In the genomic region with DNA sequence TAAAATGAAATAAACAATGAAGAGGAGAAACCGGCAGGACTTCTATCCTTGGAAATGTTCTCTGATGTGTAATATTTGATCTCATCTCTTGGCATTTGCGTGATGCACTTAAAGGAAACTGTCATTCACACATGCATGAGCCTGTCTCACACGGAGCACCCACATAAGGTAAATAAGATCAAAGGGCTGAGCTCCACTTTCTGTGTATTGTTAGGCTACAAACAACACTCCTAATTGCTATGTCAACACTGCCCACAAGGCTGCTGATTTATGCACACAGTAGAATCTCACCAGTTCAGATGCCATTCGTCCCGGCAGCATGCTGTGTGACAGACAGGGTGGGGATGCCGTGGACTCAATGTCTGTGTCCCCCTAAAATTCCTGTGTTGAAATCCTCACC, we compare ENCODE assay signal across 7 cellular contexts. TPM values are rescaled to one million over a fixed set of nuclear protein-coding genes. Genes with fewer than 3 reads are reported as not detected.
DNase-seq lines count a peak whose midpoint lies in the region; ATAC-seq lines count a peak whose summit lies in the region.
"Not testable (repeated sequence)": the region's sequence is repeated elsewhere in the genome, so short reads cannot be mapped to it uniquely, and the experiment has no call there.

No MANE protein-coding gene starts in this region.

- POLR2A ChIA-PET in naive thymus-derived CD8-positive, alpha-beta T cell (lab: Charles Lee) = not testable (repeated sequence)

- peak; percentile 48 for ATAC-seq in activated naive CD8-positive, alpha-beta T cell treated with anti-CD3 and anti-CD28 coated beads, Interleukin-2, amount 50 U/mL, for 24 hours
- peak; percentile 82 for ATAC-seq in esophagus mucosa
- ATAC-seq in naive thymus-derived CD8-positive, alpha-beta T cell = peak; percentile 41 to 73

- not testable (repeated sequence) for H3K9me3 Mint-ChIP-seq in activated T-cell treated with anti-CD3 and anti-CD28 coated beads, Interleukin-2, amount 50 U/mL, for 24 hours; activated naive CD8-positive, alpha-beta T cell treated with anti-CD3 and anti-CD28 coated beads, Interleukin-2, amount 50 U/mL, for 24 hours; naive thymus-derived CD8-positive, alpha-beta T cell

- DNase-seq in COR-L47 (lab: John Stamatoyannopoulos, UW) = peak; percentile 8
- DNase-seq in NCI-H146 treated with DMSO at 0.1 percent for 48 hours (lab: John Stamatoyannopoulos, UW; ENCODE audit: unreplicated experiment) = peak; percentile 5
- DNase-seq in T-helper 22 cell (ENCODE audit: low read depth) = peak; percentile 11
- DNase-seq in activated T-cell treated with anti-CD3 and anti-CD28 coated beads, Interleukin-2, amount 50 U/mL, for 24 hours; activated naive CD8-positive, alpha-beta T cell treated with anti-CD3 and anti-CD28 coated beads, Interleukin-2, amount 50 U/mL, for 24 hours: not testable (repeated sequence)
- DNase-seq in naive thymus-derived CD8-positive, alpha-beta T cell = peak in 2 of 10 donors; percentile 10 to 11

- peak overlapping the region; percentile 36 for H3K4me3 Mint-ChIP-seq in activated T-cell treated with anti-CD3 and anti-CD28 coated beads, Interleukin-2, amount 50 U/mL, for 24 hours
- H3K4me3 Mint-ChIP-seq in activated naive CD8-positive, alpha-beta T cell treated with anti-CD3 and anti-CD28 coated beads, Interleukin-2, amount 50 U/mL, for 24 hours = peak overlapping the region; percentile 30
- peak overlapping the region in 4 of 10 donors; percentile 27 to 64 (median 44) for H3K4me3 Mint-ChIP-seq in naive thymus-derived CD8-positive, alpha-beta T cell

- peak overlapping the region; percentile 77 for H3K27ac Mint-ChIP-seq in activated T-cell treated with anti-CD3 and anti-CD28 coated beads, Interleukin-2, amount 50 U/mL, for 24 hours
- not testable (repeated sequence) for H3K27ac Mint-ChIP-seq in activated naive CD8-positive, alpha-beta T cell treated with anti-CD3 and anti-CD28 coated beads, Interleukin-2, amount 50 U/mL, for 24 hours
- peak overlapping the region in 6 of 10 donors; percentile 53 to 90 (median 70) for H3K27ac Mint-ChIP-seq in naive thymus-derived CD8-positive, alpha-beta T cell

- peaks cover 84% of the 10 kb centered on the region for H3K36me3 Mint-ChIP-seq in activated T-cell treated with anti-CD3 and anti-CD28 coated beads, Interleukin-2, amount 50 U/mL, for 24 hours (ENCODE audit: low read depth)
- H3K36me3 Mint-ChIP-seq in activated naive CD8-positive, alpha-beta T cell treated with anti-CD3 and anti-CD28 coated beads, Interleukin-2, amount 50 U/mL, for 24 hours (ENCODE audit: low read depth) = peaks cover 25% of the 10 kb centered on the region
- H3K36me3 Mint-ChIP-seq in naive thymus-derived CD8-positive, alpha-beta T cell = not testable (repeated sequence)

- not testable (repeated sequence) for H3K27me3 Mint-ChIP-seq in activated T-cell treated with anti-CD3 and anti-CD28 coated beads, Interleukin-2, amount 50 U/mL, for 24 hours; activated naive CD8-positive, alpha-beta T cell treated with anti-CD3 and anti-CD28 coated beads, Interleukin-2, amount 50 U/mL, for 24 hours; naive thymus-derived CD8-positive, alpha-beta T cell

- peaks cover 85% of the 10 kb centered on the region for H3K4me1 Mint-ChIP-seq in activated T-cell treated with anti-CD3 and anti-CD28 coated beads, Interleukin-2, amount 50 U/mL, for 24 hours (ENCODE audit: low read depth)
- H3K4me1 Mint-ChIP-seq in activated naive CD8-positive, alpha-beta T cell treated with anti-CD3 and anti-CD28 coated beads, Interleukin-2, amount 50 U/mL, for 24 hours = peaks cover 65% of the 10 kb centered on the region
- peaks cover 6 to 76% (median 49%) of the 10 kb centered on the region in 4 donors for H3K4me1 Mint-ChIP-seq in naive thymus-derived CD8-positive, alpha-beta T cell

RNA-seq across cellular contexts. Expression of a gene that starts 5.8 kb away (rescaled TPM):
- total RNA-seq in esophagus mucosa = 46.0 TPM
- 10 to 100 TPM; 32.2 to 38.8 TPM for total RNA-seq in naive thymus-derived CD8-positive, alpha-beta T cell
- 10 to 100 TPM; 30.9 to 46.7 (median 45.9) TPM for polyA plus RNA-seq in naive thymus-derived CD8-positive, alpha-beta T cell
